Comparison of ENCODE assay signal across 1 cellular context in the genomic region with DNA sequence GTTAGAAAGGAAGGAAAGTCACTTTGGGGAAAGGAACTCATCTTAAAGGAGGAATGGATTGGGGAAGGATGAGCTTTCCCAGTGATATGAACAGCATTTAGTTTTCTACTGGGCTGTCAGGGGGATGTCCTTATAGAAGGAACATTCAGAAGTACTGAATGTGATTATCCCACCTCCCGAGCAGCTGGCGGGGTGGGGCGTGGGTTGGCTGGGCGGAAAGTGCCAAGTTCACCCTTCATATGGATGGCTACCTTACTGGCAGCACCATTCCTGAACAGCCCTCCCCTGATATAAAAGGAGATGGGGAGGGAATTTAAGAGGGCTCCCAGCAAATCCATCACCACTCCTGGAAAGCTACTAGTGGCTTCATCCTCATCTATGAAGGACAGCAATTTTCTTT.
TF ChIP-seq lines count a peak whose summit lies in the region.

No MANE protein-coding gene starts in this region.

TF ChIP-seq in GM23338, 12 proteins besides CTCF, POLR2A, EP300 and RAD21 (continued from another document):
- TF ChIP-seq, protein P1, sequence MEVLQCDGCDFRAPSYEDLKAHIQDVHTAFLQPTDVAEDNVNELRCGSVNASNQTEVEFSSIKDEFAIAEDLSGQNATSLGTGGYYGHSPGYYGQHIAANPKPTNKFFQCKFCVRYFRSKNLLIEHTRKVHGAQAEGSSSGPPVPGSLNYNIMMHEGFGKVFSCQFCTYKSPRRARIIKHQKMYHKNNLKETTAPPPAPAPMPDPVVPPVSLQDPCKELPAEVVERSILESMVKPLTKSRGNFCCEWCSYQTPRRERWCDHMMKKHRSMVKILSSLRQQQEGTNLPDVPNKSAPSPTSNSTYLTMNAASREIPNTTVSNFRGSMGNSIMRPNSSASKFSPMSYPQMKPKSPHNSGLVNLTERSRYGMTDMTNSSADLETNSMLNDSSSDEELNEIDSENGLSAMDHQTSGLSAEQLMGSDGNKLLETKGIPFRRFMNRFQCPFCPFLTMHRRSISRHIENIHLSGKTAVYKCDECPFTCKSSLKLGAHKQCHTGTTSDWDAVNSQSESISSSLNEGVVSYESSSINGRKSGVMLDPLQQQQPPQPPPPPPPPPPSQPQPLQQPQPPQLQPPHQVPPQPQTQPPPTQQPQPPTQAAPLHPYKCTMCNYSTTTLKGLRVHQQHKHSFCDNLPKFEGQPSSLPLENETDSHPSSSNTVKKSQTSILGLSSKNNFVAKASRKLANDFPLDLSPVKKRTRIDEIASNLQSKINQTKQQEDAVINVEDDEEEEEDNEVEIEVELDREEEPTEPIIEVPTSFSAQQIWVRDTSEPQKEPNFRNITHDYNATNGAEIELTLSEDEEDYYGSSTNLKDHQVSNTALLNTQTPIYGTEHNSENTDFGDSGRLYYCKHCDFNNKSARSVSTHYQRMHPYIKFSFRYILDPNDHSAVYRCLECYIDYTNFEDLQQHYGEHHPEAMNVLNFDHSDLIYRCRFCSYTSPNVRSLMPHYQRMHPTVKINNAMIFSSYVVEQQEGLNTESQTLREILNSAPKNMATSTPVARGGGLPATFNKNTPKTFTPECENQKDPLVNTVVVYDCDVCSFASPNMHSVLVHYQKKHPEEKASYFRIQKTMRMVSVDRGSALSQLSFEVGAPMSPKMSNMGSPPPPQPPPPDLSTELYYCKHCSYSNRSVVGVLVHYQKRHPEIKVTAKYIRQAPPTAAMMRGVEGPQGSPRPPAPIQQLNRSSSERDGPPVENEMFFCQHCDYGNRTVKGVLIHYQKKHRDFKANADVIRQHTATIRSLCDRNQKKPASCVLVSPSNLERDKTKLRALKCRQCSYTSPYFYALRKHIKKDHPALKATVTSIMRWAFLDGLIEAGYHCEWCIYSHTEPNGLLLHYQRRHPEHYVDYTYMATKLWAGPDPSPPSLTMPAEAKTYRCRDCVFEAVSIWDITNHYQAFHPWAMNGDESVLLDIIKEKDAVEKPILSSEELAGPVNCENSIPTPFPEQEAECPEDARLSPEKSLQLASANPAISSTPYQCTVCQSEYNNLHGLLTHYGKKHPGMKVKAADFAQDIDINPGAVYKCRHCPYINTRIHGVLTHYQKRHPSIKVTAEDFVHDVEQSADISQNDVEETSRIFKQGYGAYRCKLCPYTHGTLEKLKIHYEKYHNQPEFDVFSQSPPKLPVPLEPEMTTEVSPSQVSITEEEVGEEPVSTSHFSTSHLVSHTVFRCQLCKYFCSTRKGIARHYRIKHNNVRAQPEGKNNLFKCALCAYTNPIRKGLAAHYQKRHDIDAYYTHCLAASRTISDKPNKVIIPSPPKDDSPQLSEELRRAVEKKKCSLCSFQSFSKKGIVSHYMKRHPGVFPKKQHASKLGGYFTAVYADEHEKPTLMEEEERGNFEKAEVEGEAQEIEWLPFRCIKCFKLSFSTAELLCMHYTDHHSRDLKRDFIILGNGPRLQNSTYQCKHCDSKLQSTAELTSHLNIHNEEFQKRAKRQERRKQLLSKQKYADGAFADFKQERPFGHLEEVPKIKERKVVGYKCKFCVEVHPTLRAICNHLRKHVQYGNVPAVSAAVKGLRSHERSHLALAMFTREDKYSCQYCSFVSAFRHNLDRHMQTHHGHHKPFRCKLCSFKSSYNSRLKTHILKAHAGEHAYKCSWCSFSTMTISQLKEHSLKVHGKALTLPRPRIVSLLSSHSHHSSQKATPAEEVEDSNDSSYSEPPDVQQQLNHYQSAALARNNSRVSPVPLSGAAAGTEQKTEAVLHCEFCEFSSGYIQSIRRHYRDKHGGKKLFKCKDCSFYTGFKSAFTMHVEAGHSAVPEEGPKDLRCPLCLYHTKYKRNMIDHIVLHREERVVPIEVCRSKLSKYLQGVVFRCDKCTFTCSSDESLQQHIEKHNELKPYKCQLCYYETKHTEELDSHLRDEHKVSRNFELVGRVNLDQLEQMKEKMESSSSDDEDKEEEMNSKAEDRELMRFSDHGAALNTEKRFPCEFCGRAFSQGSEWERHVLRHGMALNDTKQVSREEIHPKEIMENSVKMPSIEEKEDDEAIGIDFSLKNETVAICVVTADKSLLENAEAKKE (CRISPR knock-in tag; IDR thresholded peaks at IDR 0.05), result no peak
- TF ChIP-seq JUNB (IDR thresholded peaks at IDR 0.05; ENCODE audit: unreplicated experiment) (no peak), EZH2 (IDR thresholded peaks at IDR 0.05; ENCODE audit: low read depth, unreplicated experiment) (no peak), STAT1 (IDR thresholded peaks at IDR 0.05; ENCODE audit: unreplicated experiment) (no peak)
- TF ChIP-seq, protein P2, sequence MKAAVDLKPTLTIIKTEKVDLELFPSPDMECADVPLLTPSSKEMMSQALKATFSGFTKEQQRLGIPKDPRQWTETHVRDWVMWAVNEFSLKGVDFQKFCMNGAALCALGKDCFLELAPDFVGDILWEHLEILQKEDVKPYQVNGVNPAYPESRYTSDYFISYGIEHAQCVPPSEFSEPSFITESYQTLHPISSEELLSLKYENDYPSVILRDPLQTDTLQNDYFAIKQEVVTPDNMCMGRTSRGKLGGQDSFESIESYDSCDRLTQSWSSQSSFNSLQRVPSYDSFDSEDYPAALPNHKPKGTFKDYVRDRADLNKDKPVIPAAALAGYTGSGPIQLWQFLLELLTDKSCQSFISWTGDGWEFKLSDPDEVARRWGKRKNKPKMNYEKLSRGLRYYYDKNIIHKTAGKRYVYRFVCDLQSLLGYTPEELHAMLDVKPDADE (IDR thresholded peaks at IDR 0.05), result no peak
